ENCODE assay signal across 1 cellular context in genomic region chr11:67391304-67392181, GRCh38.
TF ChIP-seq lines count a peak whose summit lies in the region.

TSS of gene RAD9A (plus strand) at chr11:67391986. CDS start at chr11:67392045, 59 bp downstream.

TF ChIP-seq in K562, 482 proteins besides CTCF, POLR2A, EP300 and RAD21 (continued from another document and continues in another):
- TF ChIP-seq, protein P1, sequence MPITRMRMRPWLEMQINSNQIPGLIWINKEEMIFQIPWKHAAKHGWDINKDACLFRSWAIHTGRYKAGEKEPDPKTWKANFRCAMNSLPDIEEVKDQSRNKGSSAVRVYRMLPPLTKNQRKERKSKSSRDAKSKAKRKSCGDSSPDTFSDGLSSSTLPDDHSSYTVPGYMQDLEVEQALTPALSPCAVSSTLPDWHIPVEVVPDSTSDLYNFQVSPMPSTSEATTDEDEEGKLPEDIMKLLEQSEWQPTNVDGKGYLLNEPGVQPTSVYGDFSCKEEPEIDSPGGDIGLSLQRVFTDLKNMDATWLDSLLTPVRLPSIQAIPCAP (CRISPR knock-in tag; IDR thresholded peaks at IDR 0.05; ENCODE audit: borderline replicate concordance): no peak
- peak; percentile 55; the same call in 1 of the 2 replicates for TF ChIP-seq MYBL2 (IDR thresholded peaks at IDR 0.05; ENCODE audit: low read depth)
- TF ChIP-seq MYBL2 (CRISPR knock-in tag; IDR thresholded peaks at IDR 0.05; ENCODE audit: borderline replicate concordance): no peak
- TF ChIP-seq ETV6 (IDR thresholded peaks at IDR 0.05; ENCODE audit: borderline replicate concordance in 1 of 2, low read depth in 2 of 2, low read length in 1 of 2): no peak
- peak; percentile 89; the same call in 1 of the 2 replicates for TF ChIP-seq ETV6 (CRISPR knock-in tag; IDR thresholded peaks at IDR 0.05; ENCODE audit: borderline replicate concordance)
- peak; percentile 71; the same call in 1 of the 2 replicates for TF ChIP-seq ERF (CRISPR knock-in tag; IDR thresholded peaks at IDR 0.05)
- TF ChIP-seq ARNT (IDR thresholded peaks at IDR 0.05): no peak
- TF ChIP-seq SIRT6 (IDR thresholded peaks at IDR 0.05; ENCODE audit: low read depth, low read length): no peak
- peak; percentile 83; the same call in 1 of the 2 replicates for TF ChIP-seq STAT6 (CRISPR knock-in tag; IDR thresholded peaks at IDR 0.05)
- peak; percentile 95 for TF ChIP-seq CCNT2 (IDR thresholded peaks at IDR 0.05; ENCODE audit: borderline replicate concordance, extremely low read depth, insufficient read length, low read depth, low read length)
- TF ChIP-seq RBM17 (IDR thresholded peaks at IDR 0.05; ENCODE audit: borderline replicate concordance, low read depth, low read length): no peak
- no peak for TF ChIP-seq ZBTB40 (IDR thresholded peaks at IDR 0.05)
- TF ChIP-seq ZBTB40 (CRISPR knock-in tag; IDR thresholded peaks at IDR 0.05): no peak
- peak in 1 of 2 experiments; percentile 40; a peak in 1 of 4 replicates for TF ChIP-seq ZNF639 (CRISPR knock-in tag; conservative IDR thresholded peaks at IDR 0.05 in 1 of 2, IDR thresholded peaks at IDR 0.05 in 1 of 2)
- TF ChIP-seq, protein P2, sequence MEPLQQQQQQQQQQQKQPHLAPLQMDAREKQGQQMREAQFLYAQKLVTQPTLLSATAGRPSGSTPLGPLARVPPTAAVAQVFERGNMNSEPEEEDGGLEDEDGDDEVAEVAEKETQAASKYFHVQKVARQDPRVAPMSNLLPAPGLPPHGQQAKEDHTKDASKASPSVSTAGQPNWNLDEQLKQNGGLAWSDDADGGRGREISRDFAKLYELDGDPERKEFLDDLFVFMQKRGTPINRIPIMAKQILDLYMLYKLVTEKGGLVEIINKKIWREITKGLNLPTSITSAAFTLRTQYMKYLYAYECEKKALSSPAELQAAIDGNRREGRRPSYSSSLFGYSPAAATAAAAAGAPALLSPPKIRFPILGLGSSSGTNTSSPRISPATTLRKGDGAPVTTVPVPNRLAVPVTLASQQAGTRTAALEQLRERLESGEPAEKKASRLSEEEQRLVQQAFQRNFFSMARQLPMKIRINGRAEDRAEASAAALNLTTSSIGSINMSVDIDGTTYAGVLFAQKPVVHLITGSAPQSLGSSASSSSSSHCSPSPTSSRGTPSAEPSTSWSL (CRISPR knock-in tag; IDR thresholded peaks at IDR 0.05; ENCODE audit: borderline replicate concordance): 0 out of 2 replicates have a peak, but pooled peaks have one; percentile 71
- peak; percentile 40; the same call in 1 of the 2 replicates for TF ChIP-seq ZNF589 (CRISPR knock-in tag; IDR thresholded peaks at IDR 0.05; ENCODE audit: low read depth)
- peak; percentile 41 for TF ChIP-seq POLR2B (IDR thresholded peaks at IDR 0.05; ENCODE audit: low read depth, partially characterized antibody)
- TF ChIP-seq ADNP (tag; IDR thresholded peaks at IDR 0.05): no peak
- TF ChIP-seq RBBP5 (IDR thresholded peaks at IDR 0.05; ENCODE audit: borderline replicate concordance, insufficient read depth, low read length, poor library complexity, severe bottlenecking): peak; percentile 87
- no peak for TF ChIP-seq ZNF75A (CRISPR knock-in tag; IDR thresholded peaks at IDR 0.05)
- TF ChIP-seq MLX (CRISPR knock-in tag; conservative IDR thresholded peaks at IDR 0.05): peak in 1 of 2 experiments; percentile 84; a peak in 2 of 4 replicates
- TF ChIP-seq ARID1B (IDR thresholded peaks at IDR 0.05): 0 out of 2 replicates have a peak, but pooled peaks have one; percentile 6
- TF ChIP-seq GABPA (tag; conservative IDR thresholded peaks at IDR 0.05; ENCODE audit: low read depth): peak; percentile 40; the same call in 1 of the 2 replicates
- peak; percentile 70; the same call in 1 of the 2 replicates for TF ChIP-seq JUN (IDR thresholded peaks at IDR 0.05; ENCODE audit: borderline replicate concordance, low read depth, low read length)
- peak; percentile 65 for TF ChIP-seq JUN (CRISPR knock-in tag; IDR thresholded peaks at IDR 0.05; ENCODE audit: borderline replicate concordance)
- TF ChIP-seq FOXJ3 (CRISPR knock-in tag; IDR thresholded peaks at IDR 0.05): no peak
- TF ChIP-seq HNRNPLL (IDR thresholded peaks at IDR 0.05; ENCODE audit: low read depth, low read length, poor library complexity, severe bottlenecking): peak; percentile 31
- TF ChIP-seq FOXM1 (IDR thresholded peaks at IDR 0.05; ENCODE audit: low read depth): no peak
- peak; percentile 72; the same call in 1 of the 2 replicates for TF ChIP-seq FOXM1 (CRISPR knock-in tag; IDR thresholded peaks at IDR 0.05; ENCODE audit: low read depth)
- TF ChIP-seq E2F1 (CRISPR knock-in tag; IDR thresholded peaks at IDR 0.05): peak; percentile 91
- TF ChIP-seq L3MBTL2 (IDR thresholded peaks at IDR 0.05): peak; percentile 95
- TF ChIP-seq HEY1 (CRISPR knock-in tag; IDR thresholded peaks at IDR 0.05; ENCODE audit: borderline replicate concordance): no peak
- 0 out of 2 replicates have a peak, but pooled peaks have one; percentile 1 for TF ChIP-seq SMC3 (conservative IDR thresholded peaks at IDR 0.05; ENCODE audit: insufficient read depth, low read depth, low read length)
- no peak for TF ChIP-seq CC2D1A (IDR thresholded peaks at IDR 0.05)
- TF ChIP-seq, protein P3, sequence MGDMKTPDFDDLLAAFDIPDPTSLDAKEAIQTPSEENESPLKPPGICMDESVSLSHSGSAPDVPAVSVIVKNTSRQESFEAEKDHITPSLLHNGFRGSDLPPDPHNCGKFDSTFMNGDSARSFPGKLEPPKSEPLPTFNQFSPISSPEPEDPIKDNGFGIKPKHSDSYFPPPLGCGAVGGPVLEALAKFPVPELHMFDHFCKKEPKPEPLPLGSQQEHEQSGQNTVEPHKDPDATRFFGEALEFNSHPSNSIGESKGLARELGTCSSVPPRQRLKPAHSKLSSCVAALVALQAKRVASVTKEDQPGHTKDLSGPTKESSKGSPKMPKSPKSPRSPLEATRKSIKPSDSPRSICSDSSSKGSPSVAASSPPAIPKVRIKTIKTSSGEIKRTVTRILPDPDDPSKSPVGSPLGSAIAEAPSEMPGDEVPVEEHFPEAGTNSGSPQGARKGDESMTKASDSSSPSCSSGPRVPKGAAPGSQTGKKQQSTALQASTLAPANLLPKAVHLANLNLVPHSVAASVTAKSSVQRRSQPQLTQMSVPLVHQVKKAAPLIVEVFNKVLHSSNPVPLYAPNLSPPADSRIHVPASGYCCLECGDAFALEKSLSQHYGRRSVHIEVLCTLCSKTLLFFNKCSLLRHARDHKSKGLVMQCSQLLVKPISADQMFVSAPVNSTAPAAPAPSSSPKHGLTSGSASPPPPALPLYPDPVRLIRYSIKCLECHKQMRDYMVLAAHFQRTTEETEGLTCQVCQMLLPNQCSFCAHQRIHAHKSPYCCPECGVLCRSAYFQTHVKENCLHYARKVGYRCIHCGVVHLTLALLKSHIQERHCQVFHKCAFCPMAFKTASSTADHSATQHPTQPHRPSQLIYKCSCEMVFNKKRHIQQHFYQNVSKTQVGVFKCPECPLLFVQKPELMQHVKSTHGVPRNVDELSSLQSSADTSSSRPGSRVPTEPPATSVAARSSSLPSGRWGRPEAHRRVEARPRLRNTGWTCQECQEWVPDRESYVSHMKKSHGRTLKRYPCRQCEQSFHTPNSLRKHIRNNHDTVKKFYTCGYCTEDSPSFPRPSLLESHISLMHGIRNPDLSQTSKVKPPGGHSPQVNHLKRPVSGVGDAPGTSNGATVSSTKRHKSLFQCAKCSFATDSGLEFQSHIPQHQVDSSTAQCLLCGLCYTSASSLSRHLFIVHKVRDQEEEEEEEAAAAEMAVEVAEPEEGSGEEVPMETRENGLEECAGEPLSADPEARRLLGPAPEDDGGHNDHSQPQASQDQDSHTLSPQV (IDR thresholded peaks at IDR 0.05): peak; percentile 76
- TF ChIP-seq C11orf30 (IDR thresholded peaks at IDR 0.05; ENCODE audit: low read depth): peak; percentile 93
- no peak for TF ChIP-seq STAT5B (CRISPR knock-in tag; IDR thresholded peaks at IDR 0.05)
- peak; percentile 72 for TF ChIP-seq E2F3 (CRISPR knock-in tag; IDR thresholded peaks at IDR 0.05)
